ENCODE assay signal across 1 cellular context in genomic region chr4:159071969-159072765, GRCh38.
TF ChIP-seq lines count a peak whose summit lies in the region.

No MANE protein-coding gene starts in this region.

TF ChIP-seq in A549, 52 proteins besides CTCF, POLR2A, EP300 and RAD21 (continued from another document):
- no peak for TF ChIP-seq E2F6 (IDR thresholded peaks at IDR 0.05; ENCODE audit: borderline replicate concordance, low read depth)
- no peak for TF ChIP-seq HDAC2 (IDR thresholded peaks at IDR 0.05)
- TF ChIP-seq REST (IDR thresholded peaks at IDR 0.05): no peak
